In the genomic region with DNA sequence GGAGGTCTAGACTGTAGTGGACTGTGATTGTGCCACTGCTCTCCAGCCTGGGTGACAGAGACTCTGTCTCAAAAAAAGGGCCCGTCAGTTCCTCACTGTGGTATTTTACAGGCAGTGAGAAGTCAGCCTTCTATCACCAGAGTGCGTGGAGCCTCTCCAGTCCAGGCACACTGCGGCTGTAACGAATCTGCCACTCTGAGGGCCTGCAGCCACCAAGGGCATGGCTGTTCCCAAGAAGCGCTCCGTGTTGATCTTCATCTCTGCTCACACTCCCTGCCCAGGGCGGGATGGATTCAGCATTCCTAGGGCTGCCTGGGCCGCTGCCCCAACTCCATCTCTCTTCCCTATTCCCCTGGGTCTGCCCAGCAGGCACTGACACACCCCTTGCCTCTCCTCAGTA, we compare ENCODE assay signal across 26 cellular contexts.
"Had no signal": no experiment of that assay in that cellular context is flagged by ENCODE, and none has a peak within 500 bp of the region (broad histone marks: within the 10 kb centered on the region; RNA-seq: fewer than 3 reads in every experiment).

No MANE protein-coding gene starts in this region.

- H3K27me3 Mint-ChIP-seq: activated CD8-positive, alpha-beta T cell treated with anti-CD3 and anti-CD28 coated beads for 36 hours; activated naive CD8-positive, alpha-beta T cell had no signal

- H3K9me3 Mint-ChIP-seq: activated CD8-positive, alpha-beta T cell treated with anti-CD3 and anti-CD28 coated beads for 36 hours had no signal

- H3K9me3 ChIP-seq: SJSA1 had no signal

- H3K36me3 ChIP-seq: brain microvascular endothelial cell, cardiac muscle cell, SJSA1 had no signal

- H3K4me1 ChIP-seq: SJSA1 had no signal

- H3K4me3 Mint-ChIP-seq: activated CD8-positive, alpha-beta T cell treated with anti-CD3 and anti-CD28 coated beads for 36 hours; activated naive CD8-positive, alpha-beta T cell; activated T-cell treated with anti-CD3 and anti-CD28 coated beads, Interleukin-2, amount 50 U/mL, for 72 hours had no signal

- H3K4me3 ChIP-seq: cardiac muscle cell, SJSA1 had no signal

- H3K27me3 ChIP-seq: brain microvascular endothelial cell, cardiac muscle cell, SJSA1 had no signal

- H3K27ac Mint-ChIP-seq: activated CD8-positive, alpha-beta T cell treated with anti-CD3 and anti-CD28 coated beads for 36 hours; activated naive CD8-positive, alpha-beta T cell; activated T-cell treated with anti-CD3 and anti-CD28 coated beads, Interleukin-2, amount 50 U/mL, for 72 hours; activated T-helper 2 cell treated with anti-CD3 and anti-CD28 coated beads, Interferon-gamma antibody, Interleukin-2, Interleukin-4, amounts not matched to agents 10 μg/mL and 5 μg/mL and 100 μg/mL, durations not matched to agents 14 hours and 24 hours and 36 hours had no signal

- H3K27ac ChIP-seq: brain microvascular endothelial cell, cardiac muscle cell, SJSA1 had no signal

- H3K36me3 Mint-ChIP-seq: activated naive CD8-positive, alpha-beta T cell had no signal

- DNase-seq: activated CD4-positive, alpha-beta T cell treated with anti-CD3 and anti-CD28 coated beads for 4 hours; activated CD8-positive, alpha-beta memory T cell treated with anti-CD3 and anti-CD28 coated beads, Interleukin-2, amount 50 U/mL, for 48 hours; activated CD8-positive, alpha-beta T cell treated with anti-CD3 and anti-CD28 coated beads for 36 hours; activated gamma-delta T cell treated with Interleukin-2 at 50 U/mL for 16 hours; activated T-cell treated with anti-CD3 and anti-CD28 coated beads, Interleukin-2, amount 50 U/mL, for 72 hours; amygdala; brain microvascular endothelial cell; Karpas-422; MM.1S; NCI-H1105; NCI-H1436; NCI-H1694 treated with DMSO at 0.1 percent for 48 hours; NCI-H2029 treated with DMSO at 0.1 percent for 48 hours; NCI-H345; NCI-H510A treated with DMSO at 0.1 percent for 48 hours; NCI-H69; NK-92 treated with Interleukin-12 subunit alpha and Interleukin-12 subunit beta, amount 100 ng/mL, for 24 hours; SHP77; SW 1271 had no signal

- ATAC-seq: activated CD4-positive, CD25-positive, alpha-beta regulatory T cell treated with anti-CD3 and anti-CD28 coated beads, Interleukin-2, amount 50 U/mL, for 24 hours; activated CD8-positive, alpha-beta T cell treated with anti-CD3 and anti-CD28 coated beads for 36 hours; activated T-cell treated with anti-CD3 and anti-CD28 coated beads, Interleukin-2, amount 50 U/mL, for 72 hours; Panc1; SK-N-SH treated with all-trans-retinoic acid at 6 μM for 48 hours had no signal
